In the genomic region with DNA sequence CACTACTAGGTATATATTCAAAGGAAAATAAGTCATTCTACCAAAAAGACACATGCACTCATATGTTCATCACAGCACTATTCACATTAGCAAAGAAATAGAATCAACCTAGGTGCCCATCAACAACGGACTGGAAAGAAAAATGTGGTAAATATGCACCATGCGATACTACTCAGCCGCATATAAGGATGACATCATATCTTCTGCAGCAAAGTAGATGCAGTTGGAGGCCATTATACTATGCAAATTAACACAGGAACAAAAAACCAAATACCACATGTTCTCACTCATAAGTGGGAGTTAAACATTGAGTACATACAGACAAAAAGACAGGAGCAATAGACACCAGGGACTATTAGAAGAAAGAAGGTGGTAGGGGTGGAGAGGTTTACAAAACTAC, we compare ENCODE assay signal across 7 cellular contexts.
"Had no signal": no experiment of that assay in that cellular context is flagged by ENCODE, and none has a peak within 500 bp of the region (broad histone marks: within the 10 kb centered on the region; RNA-seq: fewer than 3 reads in every experiment).

No MANE protein-coding gene starts in this region.

- FAIRE-seq: G401.6, GM12891, GM12892, GM18507, GM19239 had no signal

- DNase-seq: GDM1, GF-D8 had no signal
